ENCODE assay signal across 9 cellular contexts in the genomic region with DNA sequence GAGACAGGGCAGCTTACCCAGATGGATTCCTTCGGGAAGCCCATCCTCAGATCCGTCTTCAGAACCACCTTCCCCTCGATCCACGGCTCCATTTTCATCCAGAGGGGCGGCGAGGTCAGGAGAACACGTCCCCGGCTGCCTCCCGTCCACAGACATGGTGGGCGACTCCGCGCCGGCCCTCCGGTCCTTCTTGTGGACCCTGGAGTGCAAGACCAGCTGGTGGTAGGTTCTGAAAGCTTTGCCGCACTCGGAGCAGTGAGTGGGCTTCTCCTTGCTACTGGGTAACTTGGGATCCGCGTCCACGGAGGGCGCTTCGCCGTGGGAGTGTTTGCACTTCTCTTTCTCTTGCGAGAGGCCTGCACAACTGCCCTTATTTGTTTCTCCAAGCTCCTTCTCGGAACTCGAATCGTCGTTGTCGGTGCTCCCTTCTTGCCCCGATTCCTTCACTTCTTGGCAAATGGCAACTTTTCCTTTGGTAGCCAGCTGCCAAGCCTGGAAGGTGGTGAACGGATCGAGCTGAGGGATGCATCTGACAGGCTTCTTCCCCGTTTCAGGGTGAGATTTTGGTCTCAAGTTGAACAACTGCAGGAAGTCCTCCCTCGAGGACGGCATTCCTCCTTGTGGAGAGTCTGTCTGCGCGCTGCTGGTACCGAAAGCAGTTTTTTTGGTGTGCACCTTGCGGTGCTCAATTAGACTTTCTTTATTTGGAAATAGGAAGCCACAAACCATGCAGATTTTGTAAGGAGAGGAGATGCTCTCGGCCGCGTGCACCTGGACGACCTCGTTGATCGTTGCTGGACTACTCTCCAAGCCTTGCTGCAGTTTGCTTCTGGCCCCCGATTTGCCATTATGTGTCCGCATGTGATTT. TPM values are rescaled to one million over a fixed set of nuclear protein-coding genes. Genes with fewer than 3 reads are reported as not detected.
A peak's percentile ranks its signal among the peaks of the same experiment; 100 is the strongest.
DNase-seq lines count a peak whose midpoint lies in the region; ATAC-seq lines count a peak whose summit lies in the region.
"Had no signal": no experiment of that assay in that cellular context is flagged by ENCODE, and none has a peak within 500 bp of the region (broad histone marks: within the 10 kb centered on the region; RNA-seq: fewer than 3 reads in every experiment).

No MANE protein-coding gene starts in this region.

- H3K27ac ChIP-seq in CD4-positive, alpha-beta memory T cell (ENCODE audit: low read depth, low read length): peak overlapping the region; percentile 68
- H3K27ac ChIP-seq in naive thymus-derived CD4-positive, alpha-beta T cell (ENCODE audit: low read depth, low read length): peak overlapping the region; percentile 70

- H3K27me3 ChIP-seq in CD4-positive, alpha-beta memory T cell (ENCODE audit: insufficient read depth, low read length): no peaks in the 10 kb centered on the region
- H3K27me3 ChIP-seq in MG63: no peaks in the 10 kb centered on the region
- H3K27me3 ChIP-seq in adipocyte (replicated peaks; ENCODE audit: control insufficient read depth, insufficient read depth, low read length): no peaks in the 10 kb centered on the region
- no peaks in the 10 kb centered on the region for H3K27me3 ChIP-seq in naive thymus-derived CD4-positive, alpha-beta T cell (ENCODE audit: control insufficient read depth in 2 of 2, insufficient read depth in 2 of 2, low read length in 2 of 2)

- H3K9me3 ChIP-seq in CD4-positive, alpha-beta memory T cell (ENCODE audit: control insufficient read depth in 1 of 2, low read length in 2 of 2): no peaks in the 10 kb centered on the region
- H3K9me3 ChIP-seq in MG63 (no peaks in the 10 kb centered on the region), adipocyte (ENCODE audit: control insufficient read depth, low read length) (no peaks in the 10 kb centered on the region)
- H3K9me3 ChIP-seq in naive thymus-derived CD4-positive, alpha-beta T cell (ENCODE audit: control insufficient read depth in 2 of 3, low read length in 3 of 3): no peaks in the 10 kb centered on the region

- no peaks in the 10 kb centered on the region for H3K27me3 Mint-ChIP-seq in CD4-positive, alpha-beta memory T cell
- H3K27me3 Mint-ChIP-seq in naive thymus-derived CD4-positive, alpha-beta T cell: no peaks in the 10 kb centered on the region

- no peaks in the 10 kb centered on the region for H3K9me3 Mint-ChIP-seq in CD4-positive, alpha-beta memory T cell
- no peaks in the 10 kb centered on the region for H3K9me3 Mint-ChIP-seq in naive thymus-derived CD4-positive, alpha-beta T cell
- H3K9me3 Mint-ChIP-seq: neural crest cell had no signal

- H3K4me1 Mint-ChIP-seq in CD4-positive, alpha-beta memory T cell: peaks cover 55 to 95% (median 76%) of the 10 kb centered on the region in 4 donors
- peaks cover 34 to 99% (median 94%) of the 10 kb centered on the region in 7 donors for H3K4me1 Mint-ChIP-seq in naive thymus-derived CD4-positive, alpha-beta T cell

- H3K4me1 ChIP-seq in CD4-positive, alpha-beta memory T cell (ENCODE audit: insufficient read depth, low read length): peaks cover 99% of the 10 kb centered on the region
- peaks cover 51% of the 10 kb centered on the region for H3K4me1 ChIP-seq in adipocyte (ENCODE audit: control insufficient read depth, insufficient read depth, low read length)
- peaks cover 37 to 47% of the 10 kb centered on the region in 2 donors for H3K4me1 ChIP-seq in naive thymus-derived CD4-positive, alpha-beta T cell (ENCODE audit: control insufficient read depth in 2 of 2, insufficient read depth in 2 of 2, low read length in 2 of 2)

- POLR2A ChIA-PET in CD4-positive, alpha-beta memory T cell (lab: Charles Lee; ENCODE audit: partially characterized antibody): interaction anchor here (0.5 to 7.9 kb wide), 24 partner anchors 12 to 354 kb away, joined by 3 to 106 read pairs (median 6); a partner anchor contains a TSS
- POLR2A ChIA-PET in naive thymus-derived CD4-positive, alpha-beta T cell (lab: Charles Lee): interaction anchor here (0.7 to 4.1 kb wide), 19 partner anchors 10 to 369 kb away, joined by 3 to 23 read pairs (median 4); a partner anchor contains a TSS

- DNase-seq in CD4-positive, alpha-beta memory T cell: peak in 3 of 5 donors; percentile 45 to 52 (median 47)
- peak; percentile 33 for DNase-seq in MG63
- no peak for DNase-seq in adipocyte (ENCODE audit: low read depth)
- peak in 6 of 9 donors; percentile 24 to 44 (median 42) for DNase-seq in naive thymus-derived CD4-positive, alpha-beta T cell
- no peak for DNase-seq in NCI-H345 (lab: John Stamatoyannopoulos, UW)
- no peak for DNase-seq in DMS53 treated with DMSO at 0.1 percent for 48 hours (lab: John Stamatoyannopoulos, UW; ENCODE audit: unreplicated experiment)
- no peak for DNase-seq in hypothalamus (lab: John Stamatoyannopoulos, UW)

- no peak for ATAC-seq in naive thymus-derived CD4-positive, alpha-beta T cell
- no peak for ATAC-seq in GM21360 (IDR thresholded peaks at IDR 0.05; ENCODE audit: unreplicated experiment)

- CTCF ChIA-PET in CD4-positive, alpha-beta memory T cell (lab: Charles Lee; ENCODE audit: partially characterized antibody): interaction anchor here (1.0 to 7.4 kb wide), 13 partner anchors 10 to 362 kb away, joined by 3 to 118 read pairs (median 5); no protein-coding TSS in a partner anchor
- CTCF ChIA-PET in naive thymus-derived CD4-positive, alpha-beta T cell (lab: Charles Lee): interaction anchor here (0.8 to 6.5 kb wide), 6 partner anchors 13 to 335 kb away, joined by 3 to 54 read pairs (median 4); no protein-coding TSS in a partner anchor

- intact Hi-C loops in CD4-positive, alpha-beta memory T cell (cut with micrococcal nuclease): loop anchor here (5.0 kb wide), 1 partner anchor 41 kb away; no protein-coding TSS in a partner anchor
- intact Hi-C loops in naive thymus-derived CD4-positive, alpha-beta T cell (cut with micrococcal nuclease): loop anchor here (1.0 to 10.0 kb wide), 3 partner anchors 13 to 623 kb away; a partner anchor contains a TSS

- peak overlapping the region; percentile 36 to 79 for H3K4me3 ChIP-seq in CD4-positive, alpha-beta memory T cell (ENCODE audit: low read length in 2 of 2)
- peak overlapping the region; percentile 53 for H3K4me3 ChIP-seq in MG63
- H3K4me3 ChIP-seq in adipocyte (ENCODE audit: low read length): no peak overlapping the region
- peak overlapping the region; percentile 49 for H3K4me3 ChIP-seq in naive thymus-derived CD4-positive, alpha-beta T cell (ENCODE audit: low read length)

- H3K36me3 ChIP-seq in CD4-positive, alpha-beta memory T cell (ENCODE audit: insufficient read depth, low read length): peaks cover 23% of the 10 kb centered on the region
- H3K36me3 ChIP-seq in MG63: peaks cover 70% of the 10 kb centered on the region
- H3K36me3 ChIP-seq in adipocyte (ENCODE audit: control insufficient read depth, insufficient read depth, low read length, severe bottlenecking): peaks cover 39% of the 10 kb centered on the region
- H3K36me3 ChIP-seq in naive thymus-derived CD4-positive, alpha-beta T cell (ENCODE audit: control insufficient read depth in 2 of 3, insufficient read depth in 3 of 3, low read length in 3 of 3): peaks cover 4 to 30% (median 7%) of the 10 kb centered on the region in 3 experiments

- peak overlapping the region; percentile 80 for H3K9ac ChIP-seq in adipocyte (ENCODE audit: low read length)

- H3K36me3 Mint-ChIP-seq in CD4-positive, alpha-beta memory T cell: peaks cover 37 to 57% of the 10 kb centered on the region in 2 donors
- H3K36me3 Mint-ChIP-seq in naive thymus-derived CD4-positive, alpha-beta T cell: peaks cover 0 to 58% (median 22%) of the 10 kb centered on the region in 5 donors

- peak overlapping the region; percentile 94 to 100 (median 95) for H3K27ac Mint-ChIP-seq in CD4-positive, alpha-beta memory T cell
- H3K27ac Mint-ChIP-seq in naive thymus-derived CD4-positive, alpha-beta T cell: peak overlapping the region; percentile 92 to 98 (median 96)

- H3K4me3 Mint-ChIP-seq in CD4-positive, alpha-beta memory T cell: peak overlapping the region; percentile 85 to 95 (median 90)
- H3K4me3 Mint-ChIP-seq in naive thymus-derived CD4-positive, alpha-beta T cell: peak overlapping the region; percentile 83 to 98 (median 86)

RNA-seq across cellular contexts. Expression of a gene that starts 12.0 kb away (rescaled TPM):
- total RNA-seq in CD4-positive, alpha-beta memory T cell: 100 to 1,000 TPM; 100 to 111 TPM
- polyA plus RNA-seq in CD4-positive, alpha-beta memory T cell: 10 to 100 TPM; 11.6 to 28.6 TPM
- total RNA-seq in MG63 (2014; rRNA removed; shearing (Covaris generic); ENCODE audit: low replicate concordance): 15.7 and 22.6 TPM in 2 replicates
- 100 to 1,000 TPM in 3 of 5 experiments, 10 to 100 TPM in 2; 72.6 to 104 (median 100) TPM for total RNA-seq in naive thymus-derived CD4-positive, alpha-beta T cell
- polyA plus RNA-seq in naive thymus-derived CD4-positive, alpha-beta T cell: 10 to 100 TPM; 17.3 to 55.2 TPM

Comparison
In these comparisons a context has a peak if more than half of its experiments do, and no peak if none do; other contexts are left out.
1. DNase-seq: peak in CD4-positive, alpha-beta memory T cell (3 of 5), MG63 (single experiment) and naive thymus-derived CD4-positive, alpha-beta T cell (6 of 9); none in adipocyte (single experiment), NCI-H345 (single experiment), DMS53 treated with DMSO at 0.1 percent for 48 hours (single experiment) and hypothalamus (0 of 51).